ENCODE assay signal across 18 cellular contexts in genomic region chr20:57499676-57500075, GRCh38. TPM values are rescaled to one million over a fixed set of nuclear protein-coding genes. Genes with fewer than 3 reads are reported as not detected.
"Had no signal": no experiment of that assay in that cellular context is flagged by ENCODE, and none has a peak within 500 bp of the region (broad histone marks: within the 10 kb centered on the region; RNA-seq: fewer than 3 reads in every experiment).

No MANE protein-coding gene starts in this region.

- H3K27ac ChIP-seq: colonic mucosa, ovary, sigmoid colon, spleen, thoracic aorta, upper lobe of right lung had no signal

- DNase-seq: activated CD4-positive, alpha-beta T cell treated with anti-CD3 and anti-CD28 coated beads, Interleukin-2, amount 10 ng/mL, durations not matched to agents 24 days and 14 days; activated CD4-positive, CD25-positive, alpha-beta regulatory T cell; activated CD8-positive, alpha-beta memory T cell treated with anti-CD3 and anti-CD28 coated beads, Interleukin-2, amount 50 U/mL, for 4 hours; activated CD8-positive, alpha-beta T cell treated with anti-CD3 and anti-CD28 coated beads, Interleukin-2, amount 10 ng/mL, durations not matched to agents 7 days and 5 days; activated effector memory CD4-positive, alpha-beta T cell treated with anti-CD3 and anti-CD28 coated beads, Interleukin-2, amount 50 U/mL, for 16 hours; activated T-cell treated with anti-CD3 and anti-CD28 coated beads, Interleukin-2, amount 50 U/mL, for 48 hours; colonic mucosa; head of caudate nucleus; ovary; sigmoid colon; spleen; upper lobe of right lung had no signal

- ATAC-seq: activated CD8-positive, alpha-beta T cell treated with anti-CD3 and anti-CD28 coated beads, Interleukin-2, amount 10 ng/mL, durations not matched to agents 7 days and 5 days; left lobe of liver; upper lobe of right lung had no signal

- H3K27me3 ChIP-seq: colonic mucosa, ovary, sigmoid colon had no signal

- H3K9me3 ChIP-seq: colonic mucosa, ovary, sigmoid colon, spleen, thoracic aorta, upper lobe of right lung had no signal

- FAIRE-seq: frontal cortex had no signal

- H3K4me1 ChIP-seq: colonic mucosa, upper lobe of right lung had no signal

- H3K4me3 ChIP-seq: colonic mucosa, ovary, sigmoid colon, spleen, thoracic aorta, upper lobe of right lung had no signal

- H3K36me3 ChIP-seq: colonic mucosa, ovary, sigmoid colon, spleen, thoracic aorta, upper lobe of right lung had no signal

RNA-seq across cellular contexts. Expression of gene CTCFL, which starts 25.3 kb away (rescaled TPM):
- total RNA-seq: activated CD4-positive, alpha-beta T cell treated with anti-CD3 and anti-CD28 coated beads, Interleukin-2, amount 10 ng/mL, durations not matched to agents 24 days and 14 days; activated CD8-positive, alpha-beta T cell treated with anti-CD3 and anti-CD28 coated beads, Interleukin-2, amount 10 ng/mL, durations not matched to agents 7 days and 5 days; activated naive CD4-positive, alpha-beta T cell treated with anti-CD3 and anti-CD28 coated beads, Interleukin-2, amount 50 U/mL, for 72 hours; fibroblast of lung; frontal cortex; lung microvascular endothelial cell; thoracic aorta; upper lobe of right lung had no signal
- polyA plus RNA-seq: fibroblast of lung, sigmoid colon had no signal
